8 cellular contexts compared by ENCODE assay signal in genomic region chr2:187842978-187843847, GRCh38.
DNase-seq lines count a peak whose midpoint lies in the region; ATAC-seq and TF ChIP-seq lines count a peak whose summit lies in the region.

No MANE protein-coding gene starts in this region.

- no peaks in the 10 kb centered on the region for H3K9me3 Mint-ChIP-seq in neural crest cell

- H3K9ac ChIP-seq in OCI-LY1 (ENCODE audit: low read length) (no peak overlapping the region), endocrine pancreas (ENCODE audit: control insufficient read depth, insufficient read depth, low read length) (no peak overlapping the region)

- H3K79me2 ChIP-seq in OCI-LY1 (ENCODE audit: insufficient read depth, low read length) = no peaks in the 10 kb centered on the region

- H3K27me3 ChIP-seq in OCI-LY1 (ENCODE audit: insufficient read depth, low read length) (no peaks in the 10 kb centered on the region), endocrine pancreas (ENCODE audit: control insufficient read depth, insufficient read depth, low read length) (no peaks in the 10 kb centered on the region)

- no peak overlapping the region for H3K4me3 Mint-ChIP-seq in neural crest cell

- H3F3A ChIP-seq in OCI-LY1 (ENCODE audit: insufficient read depth, low read length) = no peaks in the 10 kb centered on the region

- no peak overlapping the region for H2AFZ ChIP-seq in OCI-LY1 (ENCODE audit: low read length)

- H3K9me3 ChIP-seq in OCI-LY1 (ENCODE audit: low read length) (no peaks in the 10 kb centered on the region), endocrine pancreas (ENCODE audit: control insufficient read depth, low read length) (no peaks in the 10 kb centered on the region)

- no peaks in the 10 kb centered on the region for H3K36me3 Mint-ChIP-seq in neural crest cell (ENCODE audit: low read depth)

- H3K4me3 ChIP-seq in AG10803 (ENCODE audit: low read length) = no peak overlapping the region
- H3K4me3 ChIP-seq in OCI-LY1 (ENCODE audit: low read depth, low read length, poor library complexity, severe bottlenecking) = no peak overlapping the region
- H3K4me3 ChIP-seq in endocrine pancreas (ENCODE audit: control insufficient read depth, insufficient read depth, low read length) = peak overlapping the region; percentile 40

- peaks cover 20% of the 10 kb centered on the region for H3K4me1 ChIP-seq in OCI-LY1 (ENCODE audit: insufficient read depth, low read length, severe bottlenecking)
- peaks cover 5% of the 10 kb centered on the region for H3K4me1 ChIP-seq in endocrine pancreas (ENCODE audit: control insufficient read depth, insufficient read depth, low read length)

- peak; percentile 74 for ATAC-seq in GM18867 (IDR thresholded peaks at IDR 0.05; ENCODE audit: unreplicated experiment)
- peak; percentile 63 for ATAC-seq in HG03521 (IDR thresholded peaks at IDR 0.05; ENCODE audit: unreplicated experiment)
- no peak for ATAC-seq in GM19452 (IDR thresholded peaks at IDR 0.05; ENCODE audit: unreplicated experiment)

- H3K4me2 ChIP-seq in OCI-LY1 (ENCODE audit: low read length) = no peak overlapping the region; the same call in 1 of the 2 replicates

- TF ChIP-seq CTCF in AG10803 (conservative IDR thresholded peaks at IDR 0.05; ENCODE audit: low read length) (peak; percentile 74), OCI-LY1 (IDR thresholded peaks at IDR 0.05; ENCODE audit: low read length) (peak; percentile 54; the same call in 1 of the 2 replicates), neural crest cell (conservative IDR thresholded peaks at IDR 0.05) (peak; percentile 81)

- H3K27me3 Mint-ChIP-seq in neural crest cell (ENCODE audit: low read depth) = no peaks in the 10 kb centered on the region

- H3K9me2 ChIP-seq in OCI-LY1 (ENCODE audit: low read depth, low read length) = no peaks in the 10 kb centered on the region

- no peaks in the 10 kb centered on the region for H3K4me1 Mint-ChIP-seq in neural crest cell

- no peak overlapping the region for H3K27ac Mint-ChIP-seq in neural crest cell (ENCODE audit: unreplicated experiment)

- DNase-seq in AG10803 (ENCODE audit: low read depth) (peak; percentile 73), neural crest cell (ENCODE audit: low read depth, low spot score) (peak; percentile 5), ureter (ENCODE audit: low spot score) (no peak)

- no peaks in the 10 kb centered on the region for H3K36me3 ChIP-seq in OCI-LY1 (ENCODE audit: insufficient read depth, low read length)
- H3K36me3 ChIP-seq in endocrine pancreas (ENCODE audit: control insufficient read depth, insufficient read depth, low read length) = no peaks in the 10 kb centered on the region

- no peak overlapping the region for H3K27ac ChIP-seq in OCI-LY1 (ENCODE audit: low read depth, low read length, poor library complexity, severe bottlenecking)

- H4K20me1 ChIP-seq in OCI-LY1 (ENCODE audit: insufficient read depth, low read length) = no peaks in the 10 kb centered on the region
